In genomic region chr11:128568166-128568778, GRCh38 we compare ENCODE assay signal across 13 cellular contexts. TPM values are rescaled to one million over a fixed set of nuclear protein-coding genes. Genes with fewer than 3 reads are reported as not detected.
A peak's percentile ranks its signal among the peaks of the same experiment; 100 is the strongest.
DNase-seq lines count a peak whose midpoint lies in the region; ATAC-seq, FAIRE-seq and TF ChIP-seq lines count a peak whose summit lies in the region.
"Had no signal": no experiment of that assay in that cellular context is flagged by ENCODE, and none has a peak within 500 bp of the region (broad histone marks: within the 10 kb centered on the region; RNA-seq: fewer than 3 reads in every experiment).

No MANE protein-coding gene starts in this region.

- no peak for TF ChIP-seq POLR2A in GM12878 (IDR thresholded peaks at IDR 0.05; ENCODE audit: low read depth, low read length)

- no peaks in the 10 kb centered on the region for H3K79me2 ChIP-seq in GM12878 (ENCODE audit: control insufficient read depth, insufficient read depth, low read length)

- H3K36me3 ChIP-seq in GM12878 (ENCODE audit: control insufficient read depth in 2 of 2, insufficient read depth in 2 of 2, low read length in 1 of 2) = no peaks in the 10 kb centered on the region
- H3K36me3 ChIP-seq in kidney (ENCODE audit: control insufficient read depth in 1 of 2, insufficient read depth in 2 of 2, low read length in 2 of 2) = no peaks in the 10 kb centered on the region
- H3K36me3 ChIP-seq: brain microvascular endothelial cell had no signal

- H3K27ac Mint-ChIP-seq in activated CD4-positive, alpha-beta T cell treated with anti-CD3 and anti-CD28 coated beads for 36 hours = no peak overlapping the region
- no peak overlapping the region for H3K27ac Mint-ChIP-seq in stimulated activated naive CD8-positive, alpha-beta T cell treated with anti-CD3 and anti-CD28 coated beads, Interleukin-15, amount 100 ng/mL, for 72 hours
- H3K27ac Mint-ChIP-seq in progenitor cell of endocrine pancreas = no peak overlapping the region

- no peak for TF ChIP-seq RAD21 in GM12878 (IDR thresholded peaks at IDR 0.05; ENCODE audit: insufficient read depth, low read depth, low read length)

- H3K4me1 ChIP-seq in GM12878 (ENCODE audit: control insufficient read depth, insufficient read depth, low read length) (peaks cover 11% of the 10 kb centered on the region; the same call in 1 of the 2 replicates), kidney (ENCODE audit: control insufficient read depth in 1 of 2, insufficient read depth in 1 of 2, low read depth in 1 of 2, low read length in 2 of 2) (peaks cover 0 to 11% of the 10 kb centered on the region in 2 donors)

- H3K4me3 Mint-ChIP-seq in activated CD4-positive, alpha-beta T cell treated with anti-CD3 and anti-CD28 coated beads for 36 hours = no peak overlapping the region
- H3K4me3 Mint-ChIP-seq in stimulated activated naive CD8-positive, alpha-beta T cell treated with anti-CD3 and anti-CD28 coated beads, Interleukin-15, amount 100 ng/mL, for 72 hours = no peak overlapping the region
- H3K4me3 Mint-ChIP-seq in progenitor cell of endocrine pancreas (ENCODE audit: low read depth) = no peak overlapping the region

- no peaks in the 10 kb centered on the region for H3K27me3 ChIP-seq in GM12878 (replicated peaks in 1 of 2; ENCODE audit: control insufficient read depth in 2 of 2, insufficient read depth in 2 of 2, low read length in 1 of 2)
- H3K27me3 ChIP-seq: brain microvascular endothelial cell had no signal

- H3K4me2 ChIP-seq in GM12878 (ENCODE audit: control insufficient read depth, insufficient read depth) = no peak overlapping the region

- H3K27ac ChIP-seq in GM12878 (ENCODE audit: control insufficient read depth, insufficient read depth) (no peak overlapping the region), kidney (ENCODE audit: low read depth in 2 of 2, low read length in 2 of 2) (peak overlapping the region; percentile 40 to 74)
- H3K27ac ChIP-seq: brain microvascular endothelial cell had no signal

- H4K20me1 ChIP-seq in GM12878 (ENCODE audit: control insufficient read depth, insufficient read depth) = no peaks in the 10 kb centered on the region

- peak; percentile 59 for DNase-seq in activated CD4-positive, alpha-beta T cell treated with anti-CD3 and anti-CD28 coated beads for 36 hours
- DNase-seq in activated CD4-positive, alpha-beta T cell treated with anti-CD3 and anti-CD28 coated beads, Interleukin-2, amount 50 U/mL, for 4 hours = no peak
- DNase-seq in GM12878 (ENCODE audit: low read depth, low spot score) (no peak), kidney (peak; percentile 73), NCI-H2171 (lab: John Stamatoyannopoulos, UW) (no peak), NCI-H1092 treated with DMSO at 0.1 percent for 48 hours (lab: John Stamatoyannopoulos, UW) (no peak), progenitor cell of endocrine pancreas (ENCODE audit: low spot score, unreplicated experiment) (no peak)
- DNase-seq in stimulated activated naive CD8-positive, alpha-beta T cell treated with anti-CD3 and anti-CD28 coated beads, Interleukin-15, amount 100 ng/mL, for 72 hours = peak in 1 of 2 donors; percentile 27
- DNase-seq: 8988T, brain microvascular endothelial cell, KBM-7, NCI-H2081 had no signal

- RAD21 ChIA-PET in GM12878 (lab: Charles Lee; ENCODE audit: unreplicated experiment) = no interaction called here

- no peak overlapping the region for H3K4me3 ChIP-seq in GM12878
- no peak overlapping the region for H3K4me3 ChIP-seq in kidney (ENCODE audit: low read length in 2 of 2)

- POLR2A ChIA-PET in activated CD4-positive, alpha-beta T cell treated with anti-CD3 and anti-CD28 coated beads for 36 hours (lab: Charles Lee) = no interaction called here
- POLR2A ChIA-PET in GM12878 (lab: Charles Lee) = no interaction called here

- intact Hi-C loops in activated CD4-positive, alpha-beta T cell treated with anti-CD3 and anti-CD28 coated beads for 36 hours (cut with DNase I, micrococcal nuclease) = no loop called here
- intact Hi-C loops in GM12878 (cut with micrococcal nuclease; ENCODE audit: unreplicated experiment) (no loop called here), kidney (cut with DNase I) (no loop called here)

- TF ChIP-seq CTCF in GM12878 (IDR thresholded peaks at IDR 0.05 in 2 of 3, conservative IDR thresholded peaks at IDR 0.05 in 1 of 3; ENCODE audit: control insufficient read depth in 2 of 3, extremely low read depth in 1 of 3, insufficient read depth in 1 of 3, low read depth in 3 of 3, low read length in 3 of 3) (no peak), kidney (IDR thresholded peaks at IDR 0.05; ENCODE audit: borderline replicate concordance, extremely low read depth, insufficient read depth) (no peak), progenitor cell of endocrine pancreas (IDR thresholded peaks at IDR 0.05; ENCODE audit: unreplicated experiment) (no peak)

- SMC1A ChIA-PET in GM12878 (lab: Charles Lee; ENCODE audit: uncharacterized antibody, unreplicated experiment) = interaction anchor here (1.6 kb wide), 1 partner anchor 61 kb away, joined by 5 read pairs; no protein-coding TSS in a partner anchor

- CTCF ChIA-PET in activated CD4-positive, alpha-beta T cell treated with anti-CD3 and anti-CD28 coated beads for 36 hours (lab: Charles Lee) = no interaction called here
- CTCF ChIA-PET in GM12878 (lab: Yijun Ruan, JAX) = interaction anchor here (1.1 to 1.6 kb wide), 2 partner anchors 14 to 64 kb away, joined by 3 to 6 read pairs; no protein-coding TSS in a partner anchor

- peak; percentile 87 for ATAC-seq in activated CD4-positive, alpha-beta T cell treated with anti-CD3 and anti-CD28 coated beads for 36 hours
- ATAC-seq in GM12878 = 0 out of 3 replicates have a peak, but pooled peaks have one; percentile 23
- ATAC-seq in stimulated activated naive CD8-positive, alpha-beta T cell treated with anti-CD3 and anti-CD28 coated beads, Interleukin-15, amount 100 ng/mL, for 72 hours = peak; percentile 64

- peaks cover under 1% of the 10 kb centered on the region for H3K36me3 Mint-ChIP-seq in activated CD4-positive, alpha-beta T cell treated with anti-CD3 and anti-CD28 coated beads for 36 hours (ENCODE audit: low read depth)
- peaks cover under 1% of the 10 kb centered on the region for H3K36me3 Mint-ChIP-seq in progenitor cell of endocrine pancreas (ENCODE audit: insufficient read depth)

- no peak overlapping the region for H2AFZ ChIP-seq in GM12878 (ENCODE audit: control insufficient read depth, low read depth, low read length)

- peaks cover 14% of the 10 kb centered on the region for H3K4me1 Mint-ChIP-seq in activated CD4-positive, alpha-beta T cell treated with anti-CD3 and anti-CD28 coated beads for 36 hours
- H3K4me1 Mint-ChIP-seq in stimulated activated naive CD8-positive, alpha-beta T cell treated with anti-CD3 and anti-CD28 coated beads, Interleukin-15, amount 100 ng/mL, for 72 hours = peaks cover 39% of the 10 kb centered on the region
- peaks cover 7% of the 10 kb centered on the region for H3K4me1 Mint-ChIP-seq in progenitor cell of endocrine pancreas (ENCODE audit: low read depth)

- 70% methylated on average over 11 of the region's 11 CpGs for WGBS in GM12878 (ENCODE audit: insufficient coverage, insufficient replicate concordance, low lambda C conversion rate, missing lambda C conversion rate)

- BruUV-seq in GM12878 (replicated peaks; lab: Mats Ljungman, UMichigan) = no TSS peak

- H3K9me3 Mint-ChIP-seq in activated CD4-positive, alpha-beta T cell treated with anti-CD3 and anti-CD28 coated beads for 36 hours (ENCODE audit: low read depth) = no peaks in the 10 kb centered on the region
- H3K9me3 Mint-ChIP-seq in stimulated activated naive CD8-positive, alpha-beta T cell treated with anti-CD3 and anti-CD28 coated beads, Interleukin-15, amount 100 ng/mL, for 72 hours = no peaks in the 10 kb centered on the region
- H3K9me3 Mint-ChIP-seq in progenitor cell of endocrine pancreas (ENCODE audit: low read depth) = no peaks in the 10 kb centered on the region

- H3K9me3 ChIP-seq in GM12878 (replicated peaks; ENCODE audit: control insufficient read depth, insufficient read depth, low read length) (no peaks in the 10 kb centered on the region), kidney (ENCODE audit: control insufficient read depth in 1 of 2, low read length in 2 of 2) (no peaks in the 10 kb centered on the region)

- no peak overlapping the region for H3K9ac ChIP-seq in GM12878 (ENCODE audit: control insufficient read depth, insufficient read depth, low read length)
- no peak overlapping the region for H3K9ac ChIP-seq in kidney (ENCODE audit: low read length in 2 of 2)

- FAIRE-seq in GM12878 (lab: Jason Lieb, UNC) (no peak), kidney (lab: Jason Lieb, UNC) (no peak)
- FAIRE-seq: H54 had no signal

- no peak for TF ChIP-seq EP300 in GM12878 (IDR thresholded peaks at IDR 0.05; ENCODE audit: borderline replicate concordance in 1 of 2, control insufficient read depth in 1 of 2, low read depth in 2 of 2, low read length in 2 of 2)

- in situ Hi-C loops in GM12878 (cut with MboI) = no loop called here

- H3K27me3 Mint-ChIP-seq in activated CD4-positive, alpha-beta T cell treated with anti-CD3 and anti-CD28 coated beads for 36 hours = no peaks in the 10 kb centered on the region
- no peaks in the 10 kb centered on the region for H3K27me3 Mint-ChIP-seq in stimulated activated naive CD8-positive, alpha-beta T cell treated with anti-CD3 and anti-CD28 coated beads, Interleukin-15, amount 100 ng/mL, for 72 hours
- peaks cover 80% of the 10 kb centered on the region for H3K27me3 Mint-ChIP-seq in progenitor cell of endocrine pancreas

TF ChIP-seq in GM12878, 131 proteins besides CTCF, POLR2A, EP300 and RAD21 (continues in another document):
- no peak for TF ChIP-seq CBX5 (IDR thresholded peaks at IDR 0.05; ENCODE audit: low read depth)

RNA-seq across cellular contexts. Expression of gene ETS1, which starts 19.1 kb away (rescaled TPM):
- 100 to 1,000 TPM; 410 to 449 TPM for total RNA-seq in activated CD4-positive, alpha-beta T cell treated with anti-CD3 and anti-CD28 coated beads for 36 hours
- 48.9 and 50.6 TPM in 2 replicates for total RNA-seq in GM12878 (2013; cell fraction: nucleolus; rRNA removed)
- total RNA-seq in GM12878 (2014; rRNA removed) = 50.9 and 51.8 TPM in 2 replicates
- 59.9 and 60.2 TPM in 2 replicates for total RNA-seq in GM12878 (2014; rRNA removed; fragmentation: Illumina TruSeq; extraction: Trizol)
- 106 and 112 TPM in 2 replicates for total RNA-seq in GM12878 (2021)
- polyA plus RNA-seq in GM12878 (2011; ENCODE audit: low read depth) = 52.5 TPM
- 59.9 and 66.2 TPM in 2 replicates for polyA plus RNA-seq in GM12878 (2011; rRNA removed)
- 62.2 and 71.2 TPM in 2 replicates for polyA plus RNA-seq in GM12878 (2011; cell fraction: cytosol; rRNA removed)
- polyA plus RNA-seq in GM12878 (2011; cell fraction: nucleus; rRNA removed) = 25.2 and 33.5 TPM in 2 replicates
- polyA plus RNA-seq in GM12878 (2012) = 88.4 and 91.7 TPM in 2 replicates
- 112 and 121 TPM in 2 replicates for polyA plus RNA-seq in GM12878 (2014; fragmentation: Illumina TruSeq; extraction: Trizol)
- polyA plus RNA-seq in GM12878 (2014; fragmentation: Nextera tagmentation; extraction: Ambion mirVana) = 10 to 100 TPM; 12.5 to 21.3 TPM
- 60.5 and 64.9 TPM in 2 replicates for polyA plus RNA-seq in GM12878 (2014; rRNA removed)
- polyA plus RNA-seq in GM12878 (2016; fragmentation: Nextera tagmentation; extraction: Ambion mirVana) = 10 to 100 TPM; 22.6 to 27.2 TPM
- polyA minus RNA-seq in GM12878 (2011; rRNA and poly(A)+ RNA removed) = 87.3 and 88.4 TPM in 2 replicates
- polyA minus RNA-seq in GM12878 (2011; cell fraction: cytosol; rRNA and poly(A)+ RNA removed) = 31.1 and 36.9 TPM in 2 replicates
- 35.8 and 53.5 TPM in 2 replicates for polyA minus RNA-seq in GM12878 (2011; cell fraction: nucleus; rRNA and poly(A)+ RNA removed)
- 124 TPM for total RNA-seq in kidney
- 23.5 TPM for polyA plus RNA-seq in kidney (ENCODE audit: insufficient read depth, low read depth, low replicate concordance)
- 3.0 and 5.2 TPM in 2 replicates for total RNA-seq in progenitor cell of endocrine pancreas

Comparison
In these comparisons a context has a peak if more than half of its experiments do, and no peak if none do; other contexts are left out.
1. DNase-seq: peak in activated CD4-positive, alpha-beta T cell treated with anti-CD3 and anti-CD28 coated beads for 36 hours (single experiment) and kidney (single experiment); none in activated CD4-positive, alpha-beta T cell treated with anti-CD3 and anti-CD28 coated beads, Interleukin-2, amount 50 U/mL, for 4 hours (0 of 2), GM12878 (single experiment), NCI-H2171 (single experiment), NCI-H1092 treated with DMSO at 0.1 percent for 48 hours (single experiment) and progenitor cell of endocrine pancreas (single experiment).
2. ATAC-seq: peak in every context shown above with its lines; median percentile 87 in activated CD4-positive, alpha-beta T cell treated with anti-CD3 and anti-CD28 coated beads for 36 hours; 64 in stimulated activated naive CD8-positive, alpha-beta T cell treated with anti-CD3 and anti-CD28 coated beads, Interleukin-15, amount 100 ng/mL, for 72 hours; 23 in GM12878.